Comparison of ENCODE assay signal across 8 cellular contexts in the genomic region with DNA sequence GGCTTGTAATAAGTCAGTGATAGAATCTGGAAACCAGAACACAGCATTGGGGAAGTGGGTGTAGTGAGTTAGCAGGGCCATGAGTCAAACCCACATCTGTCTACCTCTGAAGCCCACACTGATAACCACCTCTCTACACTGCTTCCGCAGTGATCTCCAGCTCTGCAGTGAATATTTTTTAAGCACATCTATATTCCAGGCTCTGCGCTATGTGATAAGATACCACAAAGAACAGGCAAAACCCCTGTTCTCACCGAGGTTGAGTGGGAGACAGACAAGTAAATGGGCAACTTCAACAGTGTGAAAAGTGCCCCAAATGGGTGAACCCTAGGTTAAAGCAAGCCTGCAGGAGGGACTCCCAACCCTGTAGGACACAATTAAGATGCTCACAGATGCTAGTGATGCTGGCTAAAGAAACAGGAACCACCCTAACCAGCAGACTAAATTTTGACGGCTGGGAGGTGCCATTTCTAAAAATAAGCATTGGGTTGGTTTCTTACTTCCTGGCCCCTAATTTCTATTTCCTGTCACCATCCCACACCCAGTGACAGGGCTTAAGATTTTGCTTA.
DNase-seq lines count a peak whose midpoint lies in the region; ATAC-seq and TF ChIP-seq lines count a peak whose summit lies in the region.

No MANE protein-coding gene starts in this region.

- TF ChIP-seq POLR2A in uterus (IDR thresholded peaks at IDR 0.05) = no peak

- H3K18ac ChIP-seq in neuronal stem cell (ENCODE audit: low read length) = no peak overlapping the region

- H3K9me3 Mint-ChIP-seq in activated CD4-positive, alpha-beta memory T cell treated with anti-CD3 and anti-CD28 coated beads, Interleukin-2, amount 10 ng/mL, durations not matched to agents 7 days and 5 days = peaks cover 19% of the 10 kb centered on the region

- H3K4me3 Mint-ChIP-seq in activated CD4-positive, alpha-beta memory T cell treated with anti-CD3 and anti-CD28 coated beads, Interleukin-2, amount 10 ng/mL, durations not matched to agents 7 days and 5 days = peak overlapping the region; percentile 34

- no CpG with 5 or more reads among the region's 4 CpGs for WGBS in neuronal stem cell (ENCODE audit: extremely low coverage in 2 of 2, insufficient read length in 2 of 2, insufficient replicate concordance in 1 of 2), 2 donors

- peaks cover 86% of the 10 kb centered on the region for H3K4me1 Mint-ChIP-seq in activated CD4-positive, alpha-beta memory T cell treated with anti-CD3 and anti-CD28 coated beads, Interleukin-2, amount 10 ng/mL, durations not matched to agents 7 days and 5 days

- H3K36me3 ChIP-seq in neuronal stem cell (replicated peaks in 1 of 2; ENCODE audit: control insufficient read depth in 2 of 2, insufficient read depth in 2 of 2, low read length in 2 of 2) = no peaks in the 10 kb centered on the region
- no peaks in the 10 kb centered on the region for H3K36me3 ChIP-seq in uterus

- H3K4me3 ChIP-seq in neuronal stem cell (ENCODE audit: low read length in 2 of 2) = no peak overlapping the region
- H3K4me3 ChIP-seq in uterus = no peak overlapping the region

- no peak overlapping the region for H2BK15ac ChIP-seq in neuronal stem cell (ENCODE audit: low read length)

- H3K14ac ChIP-seq in neuronal stem cell (ENCODE audit: low read length) = no peak overlapping the region

- no peak overlapping the region for H3K23ac ChIP-seq in neuronal stem cell (ENCODE audit: low read depth, low read length, poor library complexity)

- H3K27me3 ChIP-seq in neuronal stem cell (ENCODE audit: control insufficient read depth in 3 of 3, insufficient read depth in 3 of 3, low read depth in 1 of 3, low read length in 3 of 3) (no peaks in the 10 kb centered on the region), uterus (no peaks in the 10 kb centered on the region)

- no peak overlapping the region for H2AFZ ChIP-seq in neuronal stem cell (ENCODE audit: low read length)

- H3K9ac ChIP-seq in neuronal stem cell (ENCODE audit: low read depth, low read length, poor library complexity) = no peak overlapping the region

- H2BK120ac ChIP-seq in neuronal stem cell (ENCODE audit: low read depth, low read length) = no peak overlapping the region

- H3K27ac ChIP-seq in neuronal stem cell (replicated peaks; ENCODE audit: low read length) (no peak overlapping the region), uterus (no peak overlapping the region)

- TF ChIP-seq CTCF in uterus (IDR thresholded peaks at IDR 0.05) = no peak

- CTCF ChIA-PET in activated CD4-positive, alpha-beta memory T cell treated with anti-CD3 and anti-CD28 coated beads, Interleukin-2, amount 10 ng/mL, durations not matched to agents 7 days and 5 days (lab: Charles Lee) = interaction anchor here (0.9 to 10.0 kb wide), 14 partner anchors 9 to 430 kb away, joined by 3 to 220 read pairs (median 6); a partner anchor contains a TSS

- DNase-seq in activated gamma-delta T cell treated with Interleukin-2 at 50 U/mL for 16 hours = peak; percentile 35
- no peak for DNase-seq in activated gamma-delta T cell (lab: John Stamatoyannopoulos, UW)
- DNase-seq in activated CD4-positive, alpha-beta memory T cell treated with anti-CD3 and anti-CD28 coated beads, Interleukin-2, amount 10 ng/mL, durations not matched to agents 7 days and 5 days = peak; percentile 74
- DNase-seq in stimulated activated CD8-positive, alpha-beta memory T cell treated with anti-CD3 and anti-CD28 coated beads, Interleukin-2, amount 100 ng/mL, for 1 hour (ENCODE audit: low read depth in 2 of 2) = peak; percentile 8 to 29
- DNase-seq in neuronal stem cell (ENCODE audit: low spot score) = no peak
- DNase-seq in uterus = no peak
- DNase-seq in NCI-H2171 (lab: John Stamatoyannopoulos, UW) = no peak

- peaks cover 1% of the 10 kb centered on the region for H3K27me3 Mint-ChIP-seq in activated CD4-positive, alpha-beta memory T cell treated with anti-CD3 and anti-CD28 coated beads, Interleukin-2, amount 10 ng/mL, durations not matched to agents 7 days and 5 days

- H3K4ac ChIP-seq in neuronal stem cell (ENCODE audit: low read length) = no peak overlapping the region

- H3K9me3 ChIP-seq in neuronal stem cell (replicated peaks in 1 of 2; ENCODE audit: control insufficient read depth in 2 of 2, insufficient read depth in 1 of 2, low read depth in 1 of 2, low read length in 2 of 2) (peaks cover 0 to 3% of the 10 kb centered on the region in 2 donors), uterus (no peaks in the 10 kb centered on the region)

- POLR2A ChIA-PET in activated CD4-positive, alpha-beta memory T cell treated with anti-CD3 and anti-CD28 coated beads, Interleukin-2, amount 10 ng/mL, durations not matched to agents 7 days and 5 days (lab: Charles Lee) = interaction anchor here (1.1 to 4.7 kb wide), 16 partner anchors 9 to 540 kb away, joined by 3 to 47 read pairs (median 10); a partner anchor contains a TSS

- H3K4me2 ChIP-seq in neuronal stem cell (ENCODE audit: insufficient read depth, low read length, poor library complexity, severe bottlenecking) = no peak overlapping the region

- no peak overlapping the region for H2BK5ac ChIP-seq in neuronal stem cell (ENCODE audit: low read length)

- H3K36me3 Mint-ChIP-seq in activated CD4-positive, alpha-beta memory T cell treated with anti-CD3 and anti-CD28 coated beads, Interleukin-2, amount 10 ng/mL, durations not matched to agents 7 days and 5 days (ENCODE audit: low read depth) = peaks cover 42% of the 10 kb centered on the region

- no peak overlapping the region for H2BK12ac ChIP-seq in neuronal stem cell (ENCODE audit: low read length)

- peak; percentile 66 for ATAC-seq in HG03432 (IDR thresholded peaks at IDR 0.05; ENCODE audit: unreplicated experiment)

- intact Hi-C loops in uterus (cut with DNase I; ENCODE audit: low total_unique reads) = loop anchor here (5.0 kb wide), 1 partner anchor 383 kb away; no protein-coding TSS in a partner anchor

- H3K27ac Mint-ChIP-seq in activated CD4-positive, alpha-beta memory T cell treated with anti-CD3 and anti-CD28 coated beads, Interleukin-2, amount 10 ng/mL, durations not matched to agents 7 days and 5 days = peak overlapping the region; percentile 98

- H4K8ac ChIP-seq in neuronal stem cell (ENCODE audit: low read depth, low read length) = no peak overlapping the region

- no peak overlapping the region for H4K91ac ChIP-seq in neuronal stem cell (ENCODE audit: low read depth, low read length, poor library complexity)

- no peak overlapping the region for H2AK5ac ChIP-seq in neuronal stem cell (ENCODE audit: low read depth, low read length)

- H3K4me1 ChIP-seq in neuronal stem cell (ENCODE audit: control insufficient read depth in 2 of 2, insufficient read depth in 1 of 2, low read depth in 1 of 2, low read length in 2 of 2) (peaks cover 0 to 4% of the 10 kb centered on the region in 2 donors), uterus (no peaks in the 10 kb centered on the region)

- H3K79me1 ChIP-seq in neuronal stem cell (ENCODE audit: low read depth, low read length) = no peaks in the 10 kb centered on the region

Comparison
In these comparisons a context has a peak if more than half of its experiments do, and no peak if none do; other contexts are left out.
1. DNase-seq: peak in activated gamma-delta T cell treated with Interleukin-2 at 50 U/mL for 16 hours (single experiment), activated CD4-positive, alpha-beta memory T cell treated with anti-CD3 and anti-CD28 coated beads, Interleukin-2, amount 10 ng/mL, durations not matched to agents 7 days and 5 days (single experiment) and stimulated activated CD8-positive, alpha-beta memory T cell treated with anti-CD3 and anti-CD28 coated beads, Interleukin-2, amount 100 ng/mL, for 1 hour (2 of 2); none in activated gamma-delta T cell (single experiment), neuronal stem cell (single experiment), uterus (0 of 2) and NCI-H2171 (single experiment).